In genomic region chr4:47011189-47011518, GRCh38 we compare ENCODE assay signal across 15 cellular contexts. TPM values are rescaled to one million over a fixed set of nuclear protein-coding genes. Genes with fewer than 3 reads are reported as not detected.
DNase-seq lines count a peak whose midpoint lies in the region; ATAC-seq and TF ChIP-seq lines count a peak whose summit lies in the region.
"Had no signal": no experiment of that assay in that cellular context is flagged by ENCODE, and none has a peak within 500 bp of the region (broad histone marks: within the 10 kb centered on the region; RNA-seq: fewer than 3 reads in every experiment).

No MANE protein-coding gene starts in this region.

- no peaks in the 10 kb centered on the region for H3K27me3 ChIP-seq in lower lobe of right lung (ENCODE audit: low read depth)
- H3K27me3 ChIP-seq: colonic mucosa had no signal

- no peak overlapping the region for H3K27ac ChIP-seq in lower lobe of right lung
- H3K27ac ChIP-seq: colonic mucosa had no signal

- peak overlapping the region; percentile 91 for H3K27ac Mint-ChIP-seq in T-helper 17 cell
- H3K27ac Mint-ChIP-seq in memory B cell: peak overlapping the region; percentile 28
- H3K27ac Mint-ChIP-seq: mesothelial cell of epicardium had no signal

- peak; percentile 68 for ATAC-seq in GM19023 (IDR thresholded peaks at IDR 0.05; ENCODE audit: unreplicated experiment)
- ATAC-seq in T-helper 17 cell: peak; percentile 39
- no peak for ATAC-seq in memory B cell (ENCODE audit: low read depth)
- no peak for ATAC-seq in lower lobe of right lung

- intact Hi-C loops in lower lobe of right lung (cut with DNase I): no loop called here

- H3K27me3 Mint-ChIP-seq in T-helper 17 cell (no peaks in the 10 kb centered on the region), memory B cell (peaks cover 2% of the 10 kb centered on the region)

- H3K9me3 Mint-ChIP-seq in memory B cell: peaks cover 2% of the 10 kb centered on the region

- no peaks in the 10 kb centered on the region for H3K4me1 ChIP-seq in lower lobe of right lung

- H3K4me3 ChIP-seq in lower lobe of right lung: no peak overlapping the region
- H3K4me3 ChIP-seq: colonic mucosa had no signal

- in situ Hi-C loops in ACHN (cut with HindIII; ENCODE audit: low pct_ligation_motif_present, low pct_unique_long_range_greater_than_20kb, low sequenced_read_pairs): no loop called here

- H3K4me1 Mint-ChIP-seq in T-helper 17 cell (peaks cover 11% of the 10 kb centered on the region), memory B cell (peaks cover 2% of the 10 kb centered on the region)
- H3K4me1 Mint-ChIP-seq: mesothelial cell of epicardium had no signal

- no peaks in the 10 kb centered on the region for H3K9me3 ChIP-seq in T-helper 17 cell (ENCODE audit: control insufficient read depth, low read length, poor library complexity, severe bottlenecking)
- no peaks in the 10 kb centered on the region for H3K9me3 ChIP-seq in lower lobe of right lung
- H3K9me3 ChIP-seq: colonic mucosa had no signal

- no peaks in the 10 kb centered on the region for H3K36me3 ChIP-seq in lower lobe of right lung
- H3K36me3 ChIP-seq: colonic mucosa had no signal

- no peak for TF ChIP-seq CTCF in lower lobe of right lung (IDR thresholded peaks at IDR 0.05)

- peak; percentile 58 for DNase-seq in activated CD8-positive, alpha-beta memory T cell treated with anti-CD3 and anti-CD28 coated beads for 24 hours
- no peak for DNase-seq in activated CD8-positive, alpha-beta memory T cell treated with anti-CD3 and anti-CD28 coated beads, Interleukin-2, amount 50 U/mL, for 48 hours
- DNase-seq in T-helper 17 cell (no peak), memory B cell (ENCODE audit: low spot score in 2 of 2) (no peak), anterior cingulate cortex (lab: John Stamatoyannopoulos, UW) (no peak), ACHN (no peak), lower lobe of right lung (no peak)
- DNase-seq: colonic mucosa, NCI-H2081 treated with DMSO at 0.1 percent for 48 hours had no signal

- H3K4me3 Mint-ChIP-seq in T-helper 17 cell: peak overlapping the region; percentile 77
- no peak overlapping the region for H3K4me3 Mint-ChIP-seq in memory B cell
- H3K4me3 Mint-ChIP-seq: mesothelial cell of epicardium had no signal

- H3K36me3 Mint-ChIP-seq in T-helper 17 cell (ENCODE audit: low read depth) (no peaks in the 10 kb centered on the region), memory B cell (no peaks in the 10 kb centered on the region)
- H3K36me3 Mint-ChIP-seq: mesothelial cell of epicardium had no signal

RNA-seq across cellular contexts. Expression of gene GABRA4, which starts 17.8 kb away (rescaled TPM):
- total RNA-seq in T-helper 17 cell: not detected
- total RNA-seq in lower lobe of right lung: not detected
- total RNA-seq: Daoy, fibroblast of lung, mesothelial cell of epicardium, posterior vena cava, SK-MEL-5 had no signal

RNA-seq across cellular contexts. Expression of gene GABRB1, which starts 20.2 kb away (rescaled TPM):
- total RNA-seq in T-helper 17 cell (not detected), lower lobe of right lung (not detected)
- total RNA-seq: mesothelial cell of epicardium, posterior vena cava, SK-MEL-5 had no signal

Comparison
In these comparisons a context has a peak if more than half of its experiments do, and no peak if none do; other contexts are left out.
1. ATAC-seq: peak in GM19023 (single experiment) and T-helper 17 cell (single experiment); none in memory B cell (single experiment) and lower lobe of right lung (0 of 2).